In the genomic region with DNA sequence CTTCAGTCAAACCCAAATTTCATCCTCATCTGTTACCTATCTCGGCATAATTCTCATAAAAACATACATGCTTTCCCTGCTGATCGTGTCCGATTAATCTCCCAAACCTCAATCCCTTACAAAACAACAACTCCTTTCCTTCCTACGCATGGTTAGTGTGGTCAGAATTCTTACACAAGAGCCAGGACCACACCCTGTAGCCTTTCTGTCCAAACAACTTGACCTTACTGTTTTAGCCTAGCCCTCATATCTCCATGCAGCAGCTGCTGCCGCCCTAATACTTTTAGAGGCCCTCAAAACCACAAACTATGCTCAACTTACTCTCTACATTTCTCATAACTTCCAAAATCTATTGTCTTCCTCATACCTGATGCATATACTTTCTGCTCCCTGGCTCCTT, we compare ENCODE assay signal across 5 cellular contexts. TPM values are rescaled to one million over a fixed set of nuclear protein-coding genes. Genes with fewer than 3 reads are reported as not detected.
"Had no signal": no experiment of that assay in that cellular context is flagged by ENCODE, and none has a peak within 500 bp of the region (broad histone marks: within the 10 kb centered on the region; RNA-seq: fewer than 3 reads in every experiment).

No MANE protein-coding gene starts in this region.

RNA-seq across cellular contexts. Expression of a gene that starts 29.3 kb away (rescaled TPM):
- total RNA-seq: GM23338, H1, H9, HT-29, IMR-90 had no signal
- polyA plus RNA-seq: GM23338, H1, IMR-90 had no signal

RNA-seq across cellular contexts. Expression of a gene that starts 33.0 kb away (rescaled TPM):
- total RNA-seq: GM23338, H1, H9, HT-29, IMR-90 had no signal
- polyA plus RNA-seq: GM23338, H1, IMR-90 had no signal
